In genomic region chr11:15201586-15201985, GRCh38 we compare ENCODE assay signal across 27 cellular contexts.
"Had no signal": no experiment of that assay in that cellular context is flagged by ENCODE, and none has a peak within 500 bp of the region (broad histone marks: within the 10 kb centered on the region; RNA-seq: fewer than 3 reads in every experiment).

No MANE protein-coding gene starts in this region.

- H3K36me3 Mint-ChIP-seq: stimulated activated effector memory CD8-positive, alpha-beta T cell treated with anti-CD3 and anti-CD28 coated beads, Interleukin-12 subunit alpha, Interleukin-12 subunit beta, amount 100 ng/mL, for 72 hours; stimulated activated memory B cell treated with anti-CD40 and anti-IgM and Interleukin-4, amounts not matched to agents 10 μg/mL and 1 μg/mL and 100 μg/mL, for 72 hours; stimulated activated naive B cell treated with anti-CD40 and anti-IgM and Interleukin-4, amounts not matched to agents 10 μg/mL and 1 μg/mL and 100 μg/mL, for 72 hours; type B pancreatic cell had no signal

- H3K4me3 ChIP-seq: stomach, suprapubic skin, testis, thoracic aorta, thyroid gland, tibial artery, tibial nerve, transverse colon, upper lobe of left lung, upper lobe of right lung, uterus, vagina had no signal

- DNase-seq: stimulated activated CD4-positive, alpha-beta T cell treated with anti-CD3 and anti-CD28 coated beads, Interleukin-2, amount 100 ng/mL, for 48 hours; stimulated activated CD4-positive, alpha-beta T cell treated with anti-CD3 and anti-CD28 coated beads, Interleukin-4, amount 100 ng/mL, for 1 hour; stimulated activated CD4-positive, alpha-beta T cell treated with anti-CD3 and anti-CD28 coated beads, Interleukin-4, amount 100 ng/mL, for 24 hours; stimulated activated CD4-positive, alpha-beta T cell treated with anti-CD3 and anti-CD28 coated beads, Interleukin-4, amount 100 ng/mL, for 4 hours; stimulated activated CD8-positive, alpha-beta memory T cell treated with anti-CD3 and anti-CD28 coated beads, Interleukin-4, amount 100 ng/mL, for 48 hours; stimulated activated naive B cell treated with anti-CD40 and anti-IgM and Interleukin-4, amounts not matched to agents 10 μg/mL and 1 μg/mL and 100 μg/mL, for 72 hours; stimulated activated naive CD4-positive, alpha-beta T cell; stimulated activated naive CD4-positive, alpha-beta T cell treated with Interleukin-2 at 50 U/mL for 16 hours; stimulated activated naive CD8-positive, alpha-beta T cell treated with anti-CD3 and anti-CD28 coated beads, Interleukin-15, amount 100 ng/mL, for 72 hours; stimulated activated naive CD8-positive, alpha-beta T cell treated with anti-CD3 and anti-CD28 coated beads, Interleukin-15, Interleukin-2, amounts not matched to agents 100 U/mL and 50 U/mL, for 24 hours; stomach; substantia nigra; testis; thyroid gland; tibial artery; transverse colon; upper lobe of left lung; upper lobe of right lung; uterus had no signal

- H3K9me3 ChIP-seq: stomach, suprapubic skin, testis, thoracic aorta, thyroid gland, tibial artery, tibial nerve, transverse colon, upper lobe of left lung, upper lobe of right lung, uterus, vagina had no signal

- H3K4me3 Mint-ChIP-seq: stimulated activated effector memory CD8-positive, alpha-beta T cell treated with anti-CD3 and anti-CD28 coated beads, Interleukin-12 subunit alpha, Interleukin-12 subunit beta, amount 100 ng/mL, for 72 hours; stimulated activated memory B cell treated with anti-CD40 and anti-IgM and Interleukin-4, amounts not matched to agents 10 μg/mL and 1 μg/mL and 100 μg/mL, for 72 hours; stimulated activated naive B cell treated with anti-CD40 and anti-IgM and Interleukin-4, amounts not matched to agents 10 μg/mL and 1 μg/mL and 100 μg/mL, for 72 hours; stimulated activated naive CD8-positive, alpha-beta T cell treated with anti-CD3 and anti-CD28 coated beads, Interleukin-15, amount 100 ng/mL, for 72 hours; stimulated activated naive CD8-positive, alpha-beta T cell treated with anti-CD3 and anti-CD28 coated beads, Interleukin-15, Interleukin-2, amounts not matched to agents 100 ng/mL and 50 ng/mL, for 24 hours; type B pancreatic cell had no signal

- H3K27ac Mint-ChIP-seq: stimulated activated effector memory CD8-positive, alpha-beta T cell treated with anti-CD3 and anti-CD28 coated beads, Interleukin-12 subunit alpha, Interleukin-12 subunit beta, amount 100 ng/mL, for 72 hours; stimulated activated memory B cell treated with anti-CD40 and anti-IgM and Interleukin-4, amounts not matched to agents 10 μg/mL and 1 μg/mL and 100 μg/mL, for 72 hours; stimulated activated naive B cell treated with anti-CD40 and anti-IgM and Interleukin-4, amounts not matched to agents 10 μg/mL and 1 μg/mL and 100 μg/mL, for 72 hours; stimulated activated naive CD8-positive, alpha-beta T cell treated with anti-CD3 and anti-CD28 coated beads, Interleukin-15, Interleukin-2, amounts not matched to agents 100 ng/mL and 50 ng/mL, for 24 hours; type B pancreatic cell had no signal

- H3K4me1 Mint-ChIP-seq: stimulated activated effector memory CD8-positive, alpha-beta T cell treated with anti-CD3 and anti-CD28 coated beads, Interleukin-12 subunit alpha, Interleukin-12 subunit beta, amount 100 ng/mL, for 72 hours; stimulated activated naive CD8-positive, alpha-beta T cell treated with anti-CD3 and anti-CD28 coated beads, Interleukin-15, amount 100 ng/mL, for 72 hours had no signal

- H3K27ac ChIP-seq: stomach, suprapubic skin, testis, thoracic aorta, thyroid gland, tibial artery, tibial nerve, transverse colon, upper lobe of left lung, upper lobe of right lung, uterus, vagina had no signal

- H3K27me3 ChIP-seq: stomach, testis, thyroid gland, tibial artery, tibial nerve, transverse colon, upper lobe of left lung, upper lobe of right lung, uterus, vagina had no signal

- H3K9me3 Mint-ChIP-seq: stimulated activated effector memory CD8-positive, alpha-beta T cell treated with anti-CD3 and anti-CD28 coated beads, Interleukin-12 subunit alpha, Interleukin-12 subunit beta, amount 100 ng/mL, for 72 hours; stimulated activated memory B cell treated with anti-CD40 and anti-IgM and Interleukin-4, amounts not matched to agents 10 μg/mL and 1 μg/mL and 100 μg/mL, for 72 hours; stimulated activated naive B cell treated with anti-CD40 and anti-IgM and Interleukin-4, amounts not matched to agents 10 μg/mL and 1 μg/mL and 100 μg/mL, for 72 hours; stimulated activated naive CD8-positive, alpha-beta T cell treated with anti-CD3 and anti-CD28 coated beads, Interleukin-15, amount 100 ng/mL, for 72 hours; stimulated activated naive CD8-positive, alpha-beta T cell treated with anti-CD3 and anti-CD28 coated beads, Interleukin-15, Interleukin-2, amounts not matched to agents 100 ng/mL and 50 ng/mL, for 24 hours; type B pancreatic cell had no signal

- H3K4me1 ChIP-seq: suprapubic skin, testis, thyroid gland, upper lobe of left lung, upper lobe of right lung, uterus, vagina had no signal

- H3K36me3 ChIP-seq: stomach, suprapubic skin, thoracic aorta, thyroid gland, tibial artery, transverse colon, upper lobe of left lung, upper lobe of right lung, uterus, vagina had no signal

- ATAC-seq: stimulated activated effector memory CD8-positive, alpha-beta T cell treated with anti-CD3 and anti-CD28 coated beads, Interleukin-12 subunit alpha, Interleukin-12 subunit beta, amount 100 ng/mL, for 72 hours; stimulated activated memory B cell treated with anti-CD40 and anti-IgM and Interleukin-4, amounts not matched to agents 10 μg/mL and 1 μg/mL and 100 μg/mL, for 72 hours; stimulated activated naive B cell treated with anti-CD40 and anti-IgM and Interleukin-4, amounts not matched to agents 10 μg/mL and 1 μg/mL and 100 μg/mL, for 72 hours; stimulated activated naive CD8-positive, alpha-beta T cell treated with anti-CD3 and anti-CD28 coated beads, Interleukin-15, amount 100 ng/mL, for 72 hours; stimulated activated naive CD8-positive, alpha-beta T cell treated with anti-CD3 and anti-CD28 coated beads, Interleukin-15, Interleukin-2, amounts not matched to agents 100 U/mL and 50 U/mL, for 24 hours; upper lobe of right lung had no signal

- H3K27me3 Mint-ChIP-seq: stimulated activated naive CD8-positive, alpha-beta T cell treated with anti-CD3 and anti-CD28 coated beads, Interleukin-15, Interleukin-2, amounts not matched to agents 100 ng/mL and 50 ng/mL, for 24 hours had no signal
